22 cellular contexts compared by ENCODE assay signal in the genomic region with DNA sequence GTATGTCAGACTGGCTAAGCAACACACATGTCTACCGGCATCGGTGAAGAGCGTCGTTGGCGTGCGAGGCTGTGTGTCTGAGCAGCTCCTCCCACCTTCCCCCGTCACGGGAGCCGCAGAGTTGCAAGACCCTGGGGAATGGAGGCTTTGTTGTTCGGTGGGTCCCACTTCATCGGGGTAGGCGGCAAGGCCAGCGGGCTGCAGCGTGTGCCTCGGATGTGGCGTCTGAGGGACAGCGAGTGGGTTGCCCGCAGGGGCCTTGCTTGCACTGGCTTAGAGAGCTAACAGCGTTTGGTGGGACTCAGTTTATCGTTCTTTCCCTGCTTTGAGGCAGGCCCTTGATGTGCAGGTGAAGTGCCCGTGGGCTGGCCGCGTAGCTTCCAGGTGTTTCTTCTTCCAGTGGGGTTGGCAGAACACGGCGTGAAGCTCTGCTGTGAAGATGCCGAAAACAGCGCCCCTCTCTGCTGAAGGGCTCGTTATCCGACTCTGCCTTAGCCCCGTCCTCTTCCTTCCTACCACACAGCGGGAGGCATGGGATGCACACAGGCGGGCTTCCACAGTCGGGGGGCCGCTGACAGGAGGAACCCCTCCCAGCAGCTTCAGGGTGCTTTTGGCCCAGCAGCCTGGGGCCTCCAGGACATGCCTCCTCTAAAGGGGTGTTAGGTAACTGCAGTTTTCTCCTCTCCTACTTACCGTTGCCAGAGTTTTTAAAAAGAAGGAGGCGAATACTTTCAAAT.
"Had no signal": no experiment of that assay in that cellular context is flagged by ENCODE, and none has a peak within 500 bp of the region (broad histone marks: within the 10 kb centered on the region; RNA-seq: fewer than 3 reads in every experiment).

No MANE protein-coding gene starts in this region.

- H3K27me3 ChIP-seq: gastrocnemius medialis, spleen, tibial artery had no signal

- H3K4me3 Mint-ChIP-seq: activated CD4-positive, alpha-beta T cell treated with anti-CD3 and anti-CD28 coated beads, Interleukin-2, amount 10 ng/mL, durations not matched to agents 24 days and 14 days; activated CD8-positive, alpha-beta T cell treated with anti-CD3 and anti-CD28 coated beads, Interleukin-2, amount 10 ng/mL, durations not matched to agents 7 days and 5 days; activated naive CD8-positive, alpha-beta T cell treated with anti-CD3 and anti-CD28 coated beads for 36 hours; activated T-helper 1 cell treated with anti-CD3 and anti-CD28 coated beads, Interleukin-12 subunit alpha, Interleukin-12 subunit beta, Interleukin-2, Interleukin-4 antibody, amounts not matched to agents 30 ng/mL and 10 ng/mL and 1 ng/mL, durations not matched to agents 14 hours and 24 hours and 36 hours; central memory CD8-positive, alpha-beta T cell; naive thymus-derived CD8-positive, alpha-beta T cell; T-helper 1 cell treated with Interleukin-12 subunit alpha and Interleukin-12 subunit beta and Interleukin-4 antibody, amounts not matched to agents 30 μg/mL and 1 μg/mL, for 36 hours had no signal

- H3K9me3 ChIP-seq: gastrocnemius medialis, spleen, tibial artery had no signal

- H3K4me3 ChIP-seq: gastrocnemius medialis, lung, spleen, tibial artery had no signal

- H3K27ac Mint-ChIP-seq: activated CD4-positive, alpha-beta T cell treated with anti-CD3 and anti-CD28 coated beads, Interleukin-2, amount 10 ng/mL, durations not matched to agents 24 days and 14 days; activated CD8-positive, alpha-beta T cell treated with anti-CD3 and anti-CD28 coated beads, Interleukin-2, amount 10 ng/mL, durations not matched to agents 7 days and 5 days; activated naive CD8-positive, alpha-beta T cell treated with anti-CD3 and anti-CD28 coated beads for 36 hours; activated T-helper 1 cell treated with anti-CD3 and anti-CD28 coated beads, Interleukin-12 subunit alpha, Interleukin-12 subunit beta, Interleukin-2, Interleukin-4 antibody, amounts not matched to agents 30 ng/mL and 10 ng/mL and 1 ng/mL, durations not matched to agents 14 hours and 24 hours and 36 hours; naive thymus-derived CD8-positive, alpha-beta T cell; T-helper 1 cell treated with Interleukin-12 subunit alpha and Interleukin-12 subunit beta and Interleukin-4 antibody, amounts not matched to agents 30 μg/mL and 1 μg/mL, for 36 hours had no signal

- DNase-seq: activated CD4-positive, alpha-beta T cell treated with anti-CD3 and anti-CD28 coated beads, Interleukin-2, amount 10 ng/mL, durations not matched to agents 24 days and 14 days; activated CD8-positive, alpha-beta T cell treated with anti-CD3 and anti-CD28 coated beads, Interleukin-2, amount 10 ng/mL, durations not matched to agents 7 days and 5 days; activated naive CD4-positive, alpha-beta T cell treated with Interleukin-2 at 50 U/mL for 16 hours; activated naive CD8-positive, alpha-beta T cell treated with anti-CD3 and anti-CD28 coated beads for 36 hours; effector memory CD4-positive, alpha-beta T cell; gastrocnemius medialis; left colon; naive thymus-derived CD8-positive, alpha-beta T cell; stimulated activated CD4-positive, alpha-beta T cell treated with anti-CD3 and anti-CD28 coated beads, Interleukin-4, amount 100 ng/mL, for 1 hour; stimulated activated naive CD4-positive, alpha-beta T cell; T1000; tibial artery had no signal

- FAIRE-seq: astrocyte, colon, endothelial cell of umbilical vein, islet of Langerhans had no signal

- H3K27me3 Mint-ChIP-seq: activated CD4-positive, alpha-beta T cell treated with anti-CD3 and anti-CD28 coated beads, Interleukin-2, amount 10 ng/mL, durations not matched to agents 24 days and 14 days; activated naive CD8-positive, alpha-beta T cell treated with anti-CD3 and anti-CD28 coated beads for 36 hours; central memory CD8-positive, alpha-beta T cell; naive thymus-derived CD8-positive, alpha-beta T cell; progenitor cell of endocrine pancreas had no signal

- H3K27ac ChIP-seq: gastrocnemius medialis, spleen, tibial artery had no signal

- H3K4me1 ChIP-seq: tibial artery had no signal

- H3K9me3 Mint-ChIP-seq: activated CD4-positive, alpha-beta T cell treated with anti-CD3 and anti-CD28 coated beads, Interleukin-2, amount 10 ng/mL, durations not matched to agents 24 days and 14 days; activated naive CD8-positive, alpha-beta T cell treated with anti-CD3 and anti-CD28 coated beads for 36 hours; activated T-helper 1 cell treated with anti-CD3 and anti-CD28 coated beads, Interleukin-12 subunit alpha, Interleukin-12 subunit beta, Interleukin-2, Interleukin-4 antibody, amounts not matched to agents 30 ng/mL and 10 ng/mL and 1 ng/mL, durations not matched to agents 14 hours and 24 hours and 36 hours; central memory CD8-positive, alpha-beta T cell; naive thymus-derived CD8-positive, alpha-beta T cell; T-helper 1 cell treated with Interleukin-12 subunit alpha and Interleukin-12 subunit beta and Interleukin-4 antibody, amounts not matched to agents 30 μg/mL and 1 μg/mL, for 36 hours had no signal

- H3K36me3 ChIP-seq: gastrocnemius medialis had no signal

- H3K4me1 Mint-ChIP-seq: activated CD4-positive, alpha-beta T cell treated with anti-CD3 and anti-CD28 coated beads, Interleukin-2, amount 10 ng/mL, durations not matched to agents 24 days and 14 days had no signal

- H3K36me3 Mint-ChIP-seq: activated naive CD8-positive, alpha-beta T cell treated with anti-CD3 and anti-CD28 coated beads for 36 hours had no signal
